ENCODE assay signal across 9 cellular contexts in genomic region chr14:55025948-55026347, GRCh38. TPM values are rescaled to one million over a fixed set of nuclear protein-coding genes. Genes with fewer than 3 reads are reported as not detected.
DNase-seq lines count a peak whose midpoint lies in the region; ATAC-seq and TF ChIP-seq lines count a peak whose summit lies in the region.
"Had no signal": no experiment of that assay in that cellular context is flagged by ENCODE, and none has a peak within 500 bp of the region (broad histone marks: within the 10 kb centered on the region; RNA-seq: fewer than 3 reads in every experiment).

No MANE protein-coding gene starts in this region.

- no peaks in the 10 kb centered on the region for H3K9me3 ChIP-seq in T-helper 17 cell (ENCODE audit: control insufficient read depth, low read length, poor library complexity, severe bottlenecking)

- H3K4me1 ChIP-seq in foreskin keratinocyte = peaks cover 13% of the 10 kb centered on the region

- DNase-seq in NCI-H82 (lab: John Stamatoyannopoulos, UW) (peak; percentile 43), NCI-H82 treated with DMSO at 0.1 percent for 48 hours (lab: John Stamatoyannopoulos, UW; ENCODE audit: unreplicated experiment) (no peak), T-helper 17 cell (no peak), foreskin keratinocyte (no peak), occipital lobe (lab: John Stamatoyannopoulos, UW) (no peak)
- DNase-seq in stimulated activated effector memory CD8-positive, alpha-beta T cell treated with anti-CD3 and anti-CD28 coated beads, Interleukin-12 subunit alpha, Interleukin-12 subunit beta, amount 100 ng/mL, for 72 hours (ENCODE audit: low spot score in 2 of 2) = no peak
- DNase-seq: activated CD4-positive, CD25-positive, alpha-beta regulatory T cell had no signal

- no peak for TF ChIP-seq CTCF in foreskin keratinocyte (conservative IDR thresholded peaks at IDR 0.05)

- peak overlapping the region; percentile 91 for H3K4me3 Mint-ChIP-seq in T-helper 17 cell
- peak overlapping the region; percentile 86 for H3K4me3 Mint-ChIP-seq in stimulated activated effector memory CD8-positive, alpha-beta T cell treated with anti-CD3 and anti-CD28 coated beads, Interleukin-12 subunit alpha, Interleukin-12 subunit beta, amount 100 ng/mL, for 72 hours

- peaks cover 27% of the 10 kb centered on the region for H3K4me1 Mint-ChIP-seq in T-helper 17 cell
- H3K4me1 Mint-ChIP-seq in stimulated activated effector memory CD8-positive, alpha-beta T cell treated with anti-CD3 and anti-CD28 coated beads, Interleukin-12 subunit alpha, Interleukin-12 subunit beta, amount 100 ng/mL, for 72 hours = peaks cover 34% of the 10 kb centered on the region

- peak overlapping the region; percentile 90 for H3K27ac Mint-ChIP-seq in T-helper 17 cell
- H3K27ac Mint-ChIP-seq in stimulated activated effector memory CD8-positive, alpha-beta T cell treated with anti-CD3 and anti-CD28 coated beads, Interleukin-12 subunit alpha, Interleukin-12 subunit beta, amount 100 ng/mL, for 72 hours = peak overlapping the region; percentile 97

- peak overlapping the region; percentile 81 for H3K27ac ChIP-seq in foreskin keratinocyte

- H3K27me3 Mint-ChIP-seq in T-helper 17 cell = no peaks in the 10 kb centered on the region

- no peaks in the 10 kb centered on the region for H3K27me3 ChIP-seq in foreskin keratinocyte

- H3K36me3 Mint-ChIP-seq in T-helper 17 cell (ENCODE audit: low read depth) = peaks cover 2% of the 10 kb centered on the region
- H3K36me3 Mint-ChIP-seq in stimulated activated effector memory CD8-positive, alpha-beta T cell treated with anti-CD3 and anti-CD28 coated beads, Interleukin-12 subunit alpha, Interleukin-12 subunit beta, amount 100 ng/mL, for 72 hours = peaks cover 48% of the 10 kb centered on the region

- no peaks in the 10 kb centered on the region for H3K9me3 Mint-ChIP-seq in stimulated activated effector memory CD8-positive, alpha-beta T cell treated with anti-CD3 and anti-CD28 coated beads, Interleukin-12 subunit alpha, Interleukin-12 subunit beta, amount 100 ng/mL, for 72 hours

- ATAC-seq in T-helper 17 cell (no peak), foreskin keratinocyte (no peak), esophagus mucosa (no peak), HG03520 (IDR thresholded peaks at IDR 0.05; ENCODE audit: unreplicated experiment) (no peak)
- no peak for ATAC-seq in stimulated activated effector memory CD8-positive, alpha-beta T cell treated with anti-CD3 and anti-CD28 coated beads, Interleukin-12 subunit alpha, Interleukin-12 subunit beta, amount 100 ng/mL, for 72 hours

RNA-seq across cellular contexts. Expression of gene WDHD1, which starts 1.0 kb away (rescaled TPM):
- total RNA-seq in T-helper 17 cell (1 to 10 TPM; 2.7 to 2.8 TPM), foreskin keratinocyte (24.2 and 30.0 TPM in 2 replicates), esophagus mucosa (8.7 TPM), occipital lobe (9.0 TPM)
- 10.6 and 13.2 TPM in 2 replicates for polyA plus RNA-seq in foreskin keratinocyte

RNA-seq across cellular contexts. Expression of gene SOCS4, which starts 1.1 kb away (rescaled TPM):
- total RNA-seq in T-helper 17 cell (10 to 100 TPM; 26.5 to 27.3 TPM), foreskin keratinocyte (18.4 and 19.1 TPM in 2 replicates), esophagus mucosa (11.0 TPM), occipital lobe (39.6 TPM)
- 3.4 and 4.5 TPM in 2 replicates for polyA plus RNA-seq in foreskin keratinocyte

RNA-seq across cellular contexts. Expression of gene MAPK1IP1L, which starts 25.5 kb away (rescaled TPM):
- total RNA-seq in T-helper 17 cell (100 to 1,000 TPM; 154 to 176 TPM), foreskin keratinocyte (72.8 and 73.9 TPM in 2 replicates), esophagus mucosa (58.4 TPM), occipital lobe (21.8 TPM)
- 38.7 and 44.5 TPM in 2 replicates for polyA plus RNA-seq in foreskin keratinocyte
